In the genomic region with DNA sequence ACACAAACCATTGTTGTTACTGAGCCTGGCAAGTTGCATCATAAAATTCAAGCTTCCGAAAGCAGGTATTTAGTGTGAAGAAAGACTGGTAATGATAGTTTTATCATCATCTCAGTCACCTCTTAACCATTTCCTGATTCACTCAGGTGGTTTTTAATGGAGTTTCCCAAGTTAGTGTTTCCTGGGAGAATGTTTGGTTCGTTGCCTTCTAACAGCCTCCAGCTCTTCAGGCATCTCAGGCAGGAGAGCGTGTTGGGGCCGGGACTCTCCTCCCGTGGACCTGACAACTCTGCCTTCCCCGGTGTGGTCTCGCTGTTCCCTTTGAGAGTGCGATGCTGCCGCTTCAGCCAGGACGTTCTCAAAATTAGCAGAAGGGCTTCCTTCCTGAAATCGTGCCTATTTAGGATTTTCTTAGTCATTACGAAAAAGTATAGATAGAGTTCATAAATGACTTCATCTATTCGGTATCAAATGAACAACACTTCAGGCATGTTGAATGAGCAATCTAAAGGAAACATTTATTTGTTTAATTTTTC, we compare ENCODE assay signal across 19 cellular contexts.
DNase-seq lines count a peak whose midpoint lies in the region; ATAC-seq, FAIRE-seq and TF ChIP-seq lines count a peak whose summit lies in the region.
"Had no signal": no experiment of that assay in that cellular context is flagged by ENCODE, and none has a peak within 500 bp of the region (broad histone marks: within the 10 kb centered on the region; RNA-seq: fewer than 3 reads in every experiment).

No MANE protein-coding gene starts in this region.

- no peaks in the 10 kb centered on the region for H3K79me2 ChIP-seq in GM23338 (replicated peaks; ENCODE audit: insufficient read depth)

- no peak for FAIRE-seq in RCC 7860 (lab: Jason Lieb, UNC)

- no peak for TF ChIP-seq CTCF in GM23338 (conservative IDR thresholded peaks at IDR 0.05; ENCODE audit: low read depth in 2 of 2)
- TF ChIP-seq CTCF in dorsolateral prefrontal cortex (IDR thresholded peaks at IDR 0.05 in 54 of 56, conservative IDR thresholded peaks at IDR 0.05 in 2 of 56; ENCODE audit: low read depth in 1 of 56, partially characterized antibody in 56 of 56): no peak

- H3K9me2 ChIP-seq in GM23338 (ENCODE audit: insufficient read depth): no peaks in the 10 kb centered on the region

- H3F3A ChIP-seq in GM23338 (replicated peaks; ENCODE audit: low read depth): no peaks in the 10 kb centered on the region

- no peak overlapping the region for H3K4me3 Mint-ChIP-seq in GM23338
- H3K4me3 Mint-ChIP-seq in effector memory CD8-positive, alpha-beta T cell: no peak overlapping the region
- H3K4me3 Mint-ChIP-seq in stimulated activated memory B cell treated with anti-CD40 and anti-IgM and Interleukin-4, amounts not matched to agents 10 μg/mL and 1 μg/mL and 100 μg/mL, for 72 hours: no peak overlapping the region
- H3K4me3 Mint-ChIP-seq: activated CD8-positive, alpha-beta T cell treated with anti-CD3 and anti-CD28 coated beads for 36 hours; activated naive CD8-positive, alpha-beta T cell treated with anti-CD3 and anti-CD28 coated beads, Interleukin-2, amount 50 U/mL, for 24 hours; activated T-helper 1 cell treated with anti-CD3 and anti-CD28 coated beads, Interleukin-12 subunit alpha, Interleukin-12 subunit beta, Interleukin-2, Interleukin-4 antibody, amounts not matched to agents 30 ng/mL and 10 ng/mL and 1 ng/mL, durations not matched to agents 14 hours and 24 hours and 36 hours; neural crest cell had no signal

- no peak overlapping the region for H3K27ac ChIP-seq in GM23338 (ENCODE audit: low read depth)
- peak overlapping the region in 50 of 59 donors; percentile 13 to 100 (median 96) for H3K27ac ChIP-seq in dorsolateral prefrontal cortex

- H3K27me3 ChIP-seq in GM23338 (ENCODE audit: insufficient read depth) (no peaks in the 10 kb centered on the region), dorsolateral prefrontal cortex (no peaks in the 10 kb centered on the region)

- no peaks in the 10 kb centered on the region for H3K36me3 ChIP-seq in GM23338 (ENCODE audit: insufficient read depth)
- H3K36me3 ChIP-seq: HAP-1 had no signal

- H3K4me1 Mint-ChIP-seq in GM23338: no peaks in the 10 kb centered on the region; the same call in 2 of the 3 replicates
- peaks cover 0 to 4% of the 10 kb centered on the region in 2 donors for H3K4me1 Mint-ChIP-seq in effector memory CD8-positive, alpha-beta T cell (ENCODE audit: low read depth in 2 of 2)
- H3K4me1 Mint-ChIP-seq in stimulated activated memory B cell treated with anti-CD40 and anti-IgM and Interleukin-4, amounts not matched to agents 10 μg/mL and 1 μg/mL and 100 μg/mL, for 72 hours: no peaks in the 10 kb centered on the region
- H3K4me1 Mint-ChIP-seq: activated naive CD8-positive, alpha-beta T cell treated with anti-CD3 and anti-CD28 coated beads, Interleukin-2, amount 50 U/mL, for 24 hours had no signal

- DNase-seq in GM23338 (ENCODE audit: low spot score) (no peak), RCC 7860 (ENCODE audit: low spot score) (peak; percentile 79), dorsolateral prefrontal cortex (no peak), lung microvascular endothelial cell (ENCODE audit: low read depth in 2 of 2) (peak; percentile 31 to 64), iPS-NIHi7 (ENCODE audit: extremely low spot score) (no peak)
- DNase-seq in effector memory CD8-positive, alpha-beta T cell: no peak
- no peak for DNase-seq in stimulated activated CD4-positive, alpha-beta T cell treated with anti-CD3 and anti-CD28 coated beads, Interleukin-4, amount 100 ng/mL, for 24 hours
- DNase-seq: activated CD8-positive, alpha-beta T cell treated with anti-CD3 and anti-CD28 coated beads for 36 hours; activated naive CD8-positive, alpha-beta T cell treated with anti-CD3 and anti-CD28 coated beads, Interleukin-2, amount 50 U/mL, for 24 hours; AML-193; glutamatergic neuron; MM.1S; NCI-H1930; NCI-H524; OCI-M1 had no signal

- ATAC-seq in GM23338: no peak
- no peak for ATAC-seq in effector memory CD8-positive, alpha-beta T cell (replicated peaks)
- ATAC-seq in stimulated activated memory B cell treated with anti-CD40 and anti-IgM and Interleukin-4, amounts not matched to agents 10 μg/mL and 1 μg/mL and 100 μg/mL, for 72 hours: no peak
- ATAC-seq: activated CD8-positive, alpha-beta T cell treated with anti-CD3 and anti-CD28 coated beads for 36 hours; activated naive CD8-positive, alpha-beta T cell treated with anti-CD3 and anti-CD28 coated beads, Interleukin-2, amount 50 U/mL, for 24 hours had no signal

- no peak overlapping the region for H3K4me3 ChIP-seq in GM23338
- H3K4me3 ChIP-seq in dorsolateral prefrontal cortex: no peak overlapping the region
- H3K4me3 ChIP-seq: HAP-1 had no signal

- H3K9me3 Mint-ChIP-seq in GM23338: no peaks in the 10 kb centered on the region
- no peaks in the 10 kb centered on the region for H3K9me3 Mint-ChIP-seq in effector memory CD8-positive, alpha-beta T cell
- H3K9me3 Mint-ChIP-seq in stimulated activated memory B cell treated with anti-CD40 and anti-IgM and Interleukin-4, amounts not matched to agents 10 μg/mL and 1 μg/mL and 100 μg/mL, for 72 hours: no peaks in the 10 kb centered on the region
- H3K9me3 Mint-ChIP-seq: activated CD8-positive, alpha-beta T cell treated with anti-CD3 and anti-CD28 coated beads for 36 hours; activated naive CD8-positive, alpha-beta T cell treated with anti-CD3 and anti-CD28 coated beads, Interleukin-2, amount 50 U/mL, for 24 hours; activated T-helper 1 cell treated with anti-CD3 and anti-CD28 coated beads, Interleukin-12 subunit alpha, Interleukin-12 subunit beta, Interleukin-2, Interleukin-4 antibody, amounts not matched to agents 30 ng/mL and 10 ng/mL and 1 ng/mL, durations not matched to agents 14 hours and 24 hours and 36 hours had no signal

- H3K4me2 ChIP-seq in GM23338: no peak overlapping the region

- intact Hi-C loops in dorsolateral prefrontal cortex (cut with DNase I): loop anchor here (5.0 kb wide), 1 partner anchor 47 kb away; no protein-coding TSS in a partner anchor

- no peak overlapping the region for H3K27ac Mint-ChIP-seq in GM23338
- H3K27ac Mint-ChIP-seq in effector memory CD8-positive, alpha-beta T cell: no peak overlapping the region
- H3K27ac Mint-ChIP-seq in stimulated activated memory B cell treated with anti-CD40 and anti-IgM and Interleukin-4, amounts not matched to agents 10 μg/mL and 1 μg/mL and 100 μg/mL, for 72 hours: no peak overlapping the region
- H3K27ac Mint-ChIP-seq: activated CD8-positive, alpha-beta T cell treated with anti-CD3 and anti-CD28 coated beads for 36 hours; activated naive CD8-positive, alpha-beta T cell treated with anti-CD3 and anti-CD28 coated beads, Interleukin-2, amount 50 U/mL, for 24 hours; activated T-helper 1 cell treated with anti-CD3 and anti-CD28 coated beads, Interleukin-12 subunit alpha, Interleukin-12 subunit beta, Interleukin-2, Interleukin-4 antibody, amounts not matched to agents 30 ng/mL and 10 ng/mL and 1 ng/mL, durations not matched to agents 14 hours and 24 hours and 36 hours had no signal

- H3K4me1 ChIP-seq in GM23338 (ENCODE audit: insufficient read depth): no peaks in the 10 kb centered on the region
- H3K4me1 ChIP-seq: HAP-1 had no signal

- H3K27me3 Mint-ChIP-seq in GM23338 (ENCODE audit: insufficient read depth, low read depth, poor library complexity): no peaks in the 10 kb centered on the region
- H3K27me3 Mint-ChIP-seq in effector memory CD8-positive, alpha-beta T cell: peaks cover 24 to 46% of the 10 kb centered on the region in 2 donors
- peaks cover 23% of the 10 kb centered on the region for H3K27me3 Mint-ChIP-seq in stimulated activated memory B cell treated with anti-CD40 and anti-IgM and Interleukin-4, amounts not matched to agents 10 μg/mL and 1 μg/mL and 100 μg/mL, for 72 hours

- H3K36me3 Mint-ChIP-seq in GM23338 (ENCODE audit: low read depth): no peaks in the 10 kb centered on the region
- no peaks in the 10 kb centered on the region for H3K36me3 Mint-ChIP-seq in effector memory CD8-positive, alpha-beta T cell (ENCODE audit: insufficient read depth)
- H3K36me3 Mint-ChIP-seq in stimulated activated memory B cell treated with anti-CD40 and anti-IgM and Interleukin-4, amounts not matched to agents 10 μg/mL and 1 μg/mL and 100 μg/mL, for 72 hours: no peaks in the 10 kb centered on the region

- no peaks in the 10 kb centered on the region for H4K20me1 ChIP-seq in GM23338 (replicated peaks; ENCODE audit: insufficient read depth)

- H2AFZ ChIP-seq in GM23338: peak overlapping the region; percentile 89; the same call in 1 of the 2 replicates

TF ChIP-seq in GM23338, 12 proteins besides CTCF, POLR2A, EP300 and RAD21 (continues in another document):
- TF ChIP-seq, protein P1, sequence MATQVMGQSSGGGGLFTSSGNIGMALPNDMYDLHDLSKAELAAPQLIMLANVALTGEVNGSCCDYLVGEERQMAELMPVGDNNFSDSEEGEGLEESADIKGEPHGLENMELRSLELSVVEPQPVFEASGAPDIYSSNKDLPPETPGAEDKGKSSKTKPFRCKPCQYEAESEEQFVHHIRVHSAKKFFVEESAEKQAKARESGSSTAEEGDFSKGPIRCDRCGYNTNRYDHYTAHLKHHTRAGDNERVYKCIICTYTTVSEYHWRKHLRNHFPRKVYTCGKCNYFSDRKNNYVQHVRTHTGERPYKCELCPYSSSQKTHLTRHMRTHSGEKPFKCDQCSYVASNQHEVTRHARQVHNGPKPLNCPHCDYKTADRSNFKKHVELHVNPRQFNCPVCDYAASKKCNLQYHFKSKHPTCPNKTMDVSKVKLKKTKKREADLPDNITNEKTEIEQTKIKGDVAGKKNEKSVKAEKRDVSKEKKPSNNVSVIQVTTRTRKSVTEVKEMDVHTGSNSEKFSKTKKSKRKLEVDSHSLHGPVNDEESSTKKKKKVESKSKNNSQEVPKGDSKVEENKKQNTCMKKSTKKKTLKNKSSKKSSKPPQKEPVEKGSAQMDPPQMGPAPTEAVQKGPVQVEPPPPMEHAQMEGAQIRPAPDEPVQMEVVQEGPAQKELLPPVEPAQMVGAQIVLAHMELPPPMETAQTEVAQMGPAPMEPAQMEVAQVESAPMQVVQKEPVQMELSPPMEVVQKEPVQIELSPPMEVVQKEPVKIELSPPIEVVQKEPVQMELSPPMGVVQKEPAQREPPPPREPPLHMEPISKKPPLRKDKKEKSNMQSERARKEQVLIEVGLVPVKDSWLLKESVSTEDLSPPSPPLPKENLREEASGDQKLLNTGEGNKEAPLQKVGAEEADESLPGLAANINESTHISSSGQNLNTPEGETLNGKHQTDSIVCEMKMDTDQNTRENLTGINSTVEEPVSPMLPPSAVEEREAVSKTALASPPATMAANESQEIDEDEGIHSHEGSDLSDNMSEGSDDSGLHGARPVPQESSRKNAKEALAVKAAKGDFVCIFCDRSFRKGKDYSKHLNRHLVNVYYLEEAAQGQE (IDR thresholded peaks at IDR 0.05; ENCODE audit: unreplicated experiment): no peak
- TF ChIP-seq STAT1 (IDR thresholded peaks at IDR 0.05; ENCODE audit: unreplicated experiment) (no peak), EZH2phosphoT487 (IDR thresholded peaks at IDR 0.05; ENCODE audit: unreplicated experiment) (no peak), ZNF114 (CRISPR knock-in tag; IDR thresholded peaks at IDR 0.05) (no peak), POLR2AphosphoS5 (IDR thresholded peaks at IDR 0.05; ENCODE audit: low read depth) (no peak), JUNB (IDR thresholded peaks at IDR 0.05; ENCODE audit: unreplicated experiment) (no peak)

Comparison
In these comparisons a context has a peak if more than half of its experiments do, and no peak if none do; other contexts are left out.
1. DNase-seq: peak in RCC 7860 (single experiment) and lung microvascular endothelial cell (2 of 2); none in GM23338 (single experiment), dorsolateral prefrontal cortex (0 of 10), iPS-NIHi7 (single experiment), effector memory CD8-positive, alpha-beta T cell (0 of 3) and stimulated activated CD4-positive, alpha-beta T cell treated with anti-CD3 and anti-CD28 coated beads, Interleukin-4, amount 100 ng/mL, for 24 hours (single experiment).